ENCODE assay signal across 8 cellular contexts in the genomic region with DNA sequence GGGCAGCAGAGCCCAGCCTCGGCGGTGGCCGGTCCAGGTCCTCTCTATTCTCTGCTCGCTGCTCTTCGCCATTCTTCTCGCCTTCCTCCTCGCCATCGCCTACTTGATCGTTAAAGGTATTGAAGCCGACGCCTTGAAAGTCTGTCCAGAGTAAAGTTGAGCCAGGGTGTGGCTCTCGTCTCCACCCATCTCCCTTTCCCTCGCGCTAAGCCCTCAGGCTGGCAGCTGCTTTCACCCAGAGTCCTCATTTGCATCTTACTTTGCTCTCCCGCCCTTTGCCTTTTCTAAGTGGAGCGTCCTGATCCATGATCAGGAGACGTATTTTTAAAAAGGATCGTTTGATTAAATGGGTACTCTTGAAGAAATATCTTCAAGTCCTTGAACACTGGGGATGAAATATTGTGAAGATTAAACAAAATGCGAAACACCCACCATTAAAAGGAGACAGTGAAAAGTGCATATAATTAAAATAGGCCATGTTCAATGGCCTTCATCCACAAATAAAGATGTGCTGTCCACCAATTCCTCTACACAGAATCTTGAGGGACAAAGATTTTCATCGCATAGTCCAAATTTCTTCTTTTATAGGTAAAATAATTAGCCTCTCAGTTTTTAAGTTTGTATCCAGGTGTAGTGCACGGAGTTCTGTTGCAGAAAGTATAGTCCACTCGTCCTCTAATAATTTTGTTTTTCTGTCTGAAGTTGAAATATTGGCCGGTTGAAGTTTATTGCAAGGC. TPM values are rescaled to one million over a fixed set of nuclear protein-coding genes. Genes with fewer than 3 reads are reported as not detected.
DNase-seq lines count a peak whose midpoint lies in the region; ATAC-seq and TF ChIP-seq lines count a peak whose summit lies in the region.

No MANE protein-coding gene starts in this region.

- H3K36me3 Mint-ChIP-seq in chondrocyte (ENCODE audit: low read depth), result peaks cover 9% of the 10 kb centered on the region

- TF ChIP-seq EP300 in upper lobe of left lung (IDR thresholded peaks at IDR 0.05), result no peak

- H3K4me1 Mint-ChIP-seq in chondrocyte (ENCODE audit: low read depth), result peaks cover 46% of the 10 kb centered on the region

- in situ Hi-C loops in HAP-1 (cut with MboI; ENCODE audit: low sequenced_read_pairs), result no loop called here

- DNase-seq in cardiac muscle cell (ENCODE audit: low read depth in 1 of 2, low spot score in 1 of 2) (peak; percentile 22 to 63), Right ventricle myocardium superior (no peak), HAP-1 (ENCODE audit: low spot score in 2 of 2) (peak; percentile 85 to 86), Kasumi-1 (lab: John Stamatoyannopoulos, UW) (peak; percentile 85), Peyer's patch (peak in 2 of 3 donors; percentile 39 to 82), chondrocyte (ENCODE audit: low spot score) (no peak), lower leg skin (ENCODE audit: low spot score in 2 of 2) (peak in 1 of 2 donors; percentile 65), upper lobe of left lung (peak in 1 of 2 donors; percentile 71)

- H3K4me1 ChIP-seq in cardiac muscle cell (ENCODE audit: low read depth) (peaks cover 17% of the 10 kb centered on the region), HAP-1 (peaks cover 17% of the 10 kb centered on the region), Peyer's patch (peaks cover 0 to 37% (median 4%) of the 10 kb centered on the region in 4 donors), upper lobe of left lung (peaks cover 31 to 46% (median 38%) of the 10 kb centered on the region in 4 donors)

- H3K27ac ChIP-seq in cardiac muscle cell, result peak overlapping the region; percentile 99
- peak overlapping the region; percentile 96 to 99 (median 97) for H3K27ac ChIP-seq in Peyer's patch
- H3K27ac ChIP-seq in upper lobe of left lung, result peak overlapping the region; percentile 95 to 99 (median 98)

- WGBS in lower leg skin, 2 donors, result 3% methylated on average over 23 of the region's 23 CpGs
- WGBS in upper lobe of left lung, 2 donors, result 4 to 7% methylated on average over 22 to 23 of the region's 23 CpGs

- ATAC-seq in Right ventricle myocardium superior (ENCODE audit: poor library complexity) (no peak), upper lobe of left lung (ENCODE audit: low FRiP score in 2 of 2) (peak; percentile 5 to 7)

- H3K9me3 ChIP-seq in cardiac muscle cell (ENCODE audit: low read depth) (no peaks in the 10 kb centered on the region), HAP-1 (no peaks in the 10 kb centered on the region), Peyer's patch (no peaks in the 10 kb centered on the region), upper lobe of left lung (no peaks in the 10 kb centered on the region)

- peak overlapping the region; percentile 98 for H3K27ac Mint-ChIP-seq in chondrocyte (ENCODE audit: unreplicated experiment)

- TF ChIP-seq CTCF in cardiac muscle cell (IDR thresholded peaks at IDR 0.05; ENCODE audit: low read depth, low read length) (no peak), Peyer's patch (IDR thresholded peaks at IDR 0.05) (no peak), chondrocyte (IDR thresholded peaks at IDR 0.05) (no peak), lower leg skin (IDR thresholded peaks at IDR 0.05) (no peak), upper lobe of left lung (IDR thresholded peaks at IDR 0.05) (no peak)

- intact Hi-C loops in Right ventricle myocardium superior (cut with DNase I) (no loop called here), lower leg skin (cut with DNase I; ENCODE audit: low total_unique reads) (no loop called here)

- H3K9me3 Mint-ChIP-seq in chondrocyte (ENCODE audit: low read depth), result no peaks in the 10 kb centered on the region

- H3K27me3 ChIP-seq in cardiac muscle cell, result no peaks in the 10 kb centered on the region
- H3K27me3 ChIP-seq in HAP-1 (ENCODE audit: low read depth), result no peaks in the 10 kb centered on the region
- H3K27me3 ChIP-seq in Peyer's patch, result no peaks in the 10 kb centered on the region
- no peaks in the 10 kb centered on the region for H3K27me3 ChIP-seq in upper lobe of left lung

- H3K4me3 ChIP-seq in cardiac muscle cell (peak overlapping the region; percentile 83), HAP-1 (peak overlapping the region; percentile 88), Peyer's patch (peak overlapping the region; percentile 72 to 92 (median 82)), lower leg skin (ENCODE audit: low read depth, poor library complexity, severe bottlenecking) (peak overlapping the region; percentile 86), upper lobe of left lung (peak overlapping the region; percentile 63 to 90 (median 84))

- TF ChIP-seq POLR2A in Peyer's patch (IDR thresholded peaks at IDR 0.05) (no peak), lower leg skin (IDR thresholded peaks at IDR 0.05) (no peak), upper lobe of left lung (IDR thresholded peaks at IDR 0.05) (no peak)

- no peaks in the 10 kb centered on the region for H3K27me3 Mint-ChIP-seq in chondrocyte (ENCODE audit: low read depth)

- H3K4me3 Mint-ChIP-seq in chondrocyte (ENCODE audit: unreplicated experiment), result peak overlapping the region; percentile 100

- peaks cover 7% of the 10 kb centered on the region for H3K36me3 ChIP-seq in cardiac muscle cell
- peaks cover 43% of the 10 kb centered on the region for H3K36me3 ChIP-seq in HAP-1 (replicated peaks)
- peaks cover 0 to 10% (median 0%) of the 10 kb centered on the region in 3 donors for H3K36me3 ChIP-seq in Peyer's patch
- peaks cover 0 to 15% (median 0%) of the 10 kb centered on the region in 4 donors for H3K36me3 ChIP-seq in upper lobe of left lung

RNA-seq across cellular contexts. Expression of gene ARL6IP6, which starts 0.7 kb away (rescaled TPM):
- total RNA-seq in cardiac muscle cell (18.1 and 24.1 TPM in 2 replicates), Right ventricle myocardium superior (5.9 TPM), Peyer's patch (10 to 100 TPM in 3 of 4 donors, 1 to 10 TPM in 1; 9.1 to 17.4 (median 15.0) TPM), chondrocyte (16.0 to 19.3 TPM (median 17.6 TPM) in 3 replicates), lower leg skin (10 to 100 TPM; 33.6 to 45.3 (median 38.6) TPM), upper lobe of left lung (10 to 100 TPM in 5 of 6 donors, 1 to 10 TPM in 1; 7.5 to 27.4 (median 20.0) TPM)
- polyA plus RNA-seq in cardiac muscle cell, result 15.5 and 27.9 TPM in 2 replicates

RNA-seq across cellular contexts. Expression of gene PRPF40A, which starts 1.8 kb away (rescaled TPM):
- total RNA-seq in cardiac muscle cell, result 57.8 and 91.5 TPM in 2 replicates
- 107 and 123 TPM in 2 replicates for polyA plus RNA-seq in cardiac muscle cell
- 28.4 TPM for total RNA-seq in Right ventricle myocardium superior
- total RNA-seq in Peyer's patch, result 100 to 1,000 TPM in 2 of 4 donors, 10 to 100 TPM in 2; 86.6 to 112 (median 97.1) TPM
- total RNA-seq in chondrocyte, result 62.5 to 69.7 TPM (median 67.6 TPM) in 3 replicates
- total RNA-seq in lower leg skin, result 100 to 1,000 TPM in 1 of 4 donors, 10 to 100 TPM in 3; 70.9 to 137 (median 83.2) TPM
- 100 to 1,000 TPM in 2 of 6 donors, 10 to 100 TPM in 4; 43.2 to 199 (median 74.8) TPM for total RNA-seq in upper lobe of left lung

Comparison
In these comparisons a context has a peak if more than half of its experiments do, and no peak if none do; other contexts are left out.
1. DNase-seq: peak in cardiac muscle cell (2 of 2), HAP-1 (2 of 2), Kasumi-1 (2 of 2) and Peyer's patch (2 of 3); none in Right ventricle myocardium superior (single experiment) and chondrocyte (single experiment).
2. Peak in every context shown above with its lines, with median percentiles within 50 percentile points of each other: H3K27ac ChIP-seq and H3K4me3 ChIP-seq.